Comparison of ENCODE assay signal across 21 cellular contexts in the genomic region with DNA sequence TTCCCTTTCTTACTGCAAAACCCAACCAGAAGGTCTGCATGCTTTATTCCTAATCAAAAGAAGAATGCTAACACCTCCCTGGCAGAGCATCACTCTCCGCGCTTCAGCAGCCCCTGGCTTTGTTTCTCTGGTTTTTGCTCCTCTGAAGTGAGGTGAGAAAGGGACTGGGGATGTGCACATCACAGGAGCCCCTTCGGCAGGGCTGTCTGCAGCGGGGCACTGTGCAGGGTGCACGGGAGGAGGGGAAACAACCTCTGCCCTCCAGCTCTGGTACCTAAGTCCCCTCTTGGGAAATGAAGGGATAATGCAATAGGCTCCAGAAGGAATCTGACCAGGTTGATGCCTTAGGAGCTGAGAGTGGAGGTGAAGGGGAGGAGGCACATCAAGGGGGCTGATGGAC.
"Had no signal": no experiment of that assay in that cellular context is flagged by ENCODE, and none has a peak within 500 bp of the region (broad histone marks: within the 10 kb centered on the region; RNA-seq: fewer than 3 reads in every experiment).

No MANE protein-coding gene starts in this region.

- H3K4me1 Mint-ChIP-seq: activated CD4-positive, alpha-beta T cell treated with anti-CD3 and anti-CD28 coated beads, Interleukin-2, amount 10 ng/mL, durations not matched to agents 7 days and 5 days; activated naive CD8-positive, alpha-beta T cell treated with anti-CD3 and anti-CD28 coated beads for 36 hours; activated T-helper 17 cell treated with anti-CD3 and anti-CD28 coated beads, Interleukin-2, amount 50 U/mL, for 72 hours had no signal

- H3K36me3 Mint-ChIP-seq: activated naive CD8-positive, alpha-beta T cell treated with anti-CD3 and anti-CD28 coated beads for 36 hours had no signal

- ATAC-seq: activated CD8-positive, alpha-beta T cell treated with anti-CD3 and anti-CD28 coated beads for 36 hours; activated T-cell treated with anti-CD3 and anti-CD28 coated beads, Interleukin-2, amount 50 U/mL, for 4 hours; activated T-helper 17 cell treated with anti-CD3 and anti-CD28 coated beads, Interleukin-2, amount 50 U/mL, for 72 hours; PC-3 had no signal

- H3K27ac Mint-ChIP-seq: activated CD4-positive, alpha-beta T cell treated with anti-CD3 and anti-CD28 coated beads, Interleukin-2, amount 10 ng/mL, durations not matched to agents 7 days and 5 days; activated CD8-positive, alpha-beta T cell treated with anti-CD3 and anti-CD28 coated beads for 36 hours; activated naive CD4-positive, alpha-beta T cell treated with anti-CD3 and anti-CD28 coated beads for 36 hours; activated naive CD8-positive, alpha-beta T cell treated with anti-CD3 and anti-CD28 coated beads for 36 hours; activated T-helper 17 cell treated with anti-CD3 and anti-CD28 coated beads, Interleukin-2, amount 50 U/mL, for 72 hours had no signal

- DNase-seq: activated CD4-positive, alpha-beta T cell treated with anti-CD3 and anti-CD28 coated beads, Interleukin-2, amount 10 ng/mL, durations not matched to agents 7 days and 5 days; activated CD4-positive, CD25-positive, alpha-beta regulatory T cell; activated CD8-positive, alpha-beta T cell treated with anti-CD3 and anti-CD28 coated beads for 36 hours; activated gamma-delta T cell; activated naive CD4-positive, alpha-beta T cell treated with anti-CD3 and anti-CD28 coated beads for 36 hours; activated naive CD8-positive, alpha-beta T cell treated with anti-CD3 and anti-CD28 coated beads for 36 hours; activated T-cell treated with anti-CD3 and anti-CD28 coated beads, Interleukin-2, amount 50 U/mL, for 4 hours; brain microvascular endothelial cell; NCI-H1092 treated with DMSO at 0.1 percent for 48 hours; NCI-H1417 treated with DMSO at 0.1 percent for 48 hours; NCI-H1694; NCI-H2081; NCI-H446; NCI-H524; PC-3; T-helper 1 cell had no signal

- H3K9me3 Mint-ChIP-seq: activated CD4-positive, alpha-beta T cell treated with anti-CD3 and anti-CD28 coated beads, Interleukin-2, amount 10 ng/mL, durations not matched to agents 7 days and 5 days; activated CD8-positive, alpha-beta T cell treated with anti-CD3 and anti-CD28 coated beads for 36 hours; activated naive CD4-positive, alpha-beta T cell treated with anti-CD3 and anti-CD28 coated beads for 36 hours; activated naive CD8-positive, alpha-beta T cell treated with anti-CD3 and anti-CD28 coated beads for 36 hours; activated T-cell treated with anti-CD3 and anti-CD28 coated beads, Interleukin-2, amount 50 U/mL, for 4 hours; activated T-helper 17 cell treated with anti-CD3 and anti-CD28 coated beads, Interleukin-2, amount 50 U/mL, for 72 hours had no signal

- H3K4me3 ChIP-seq: cardiac muscle cell, SK-N-MC had no signal

- H3K36me3 ChIP-seq: brain microvascular endothelial cell, cardiac muscle cell had no signal

- H3K4me3 Mint-ChIP-seq: activated CD4-positive, alpha-beta T cell treated with anti-CD3 and anti-CD28 coated beads, Interleukin-2, amount 10 ng/mL, durations not matched to agents 7 days and 5 days; activated CD8-positive, alpha-beta T cell treated with anti-CD3 and anti-CD28 coated beads for 36 hours; activated naive CD4-positive, alpha-beta T cell treated with anti-CD3 and anti-CD28 coated beads for 36 hours; activated naive CD8-positive, alpha-beta T cell treated with anti-CD3 and anti-CD28 coated beads for 36 hours; activated T-cell treated with anti-CD3 and anti-CD28 coated beads, Interleukin-2, amount 50 U/mL, for 4 hours; activated T-helper 17 cell treated with anti-CD3 and anti-CD28 coated beads, Interleukin-2, amount 50 U/mL, for 72 hours had no signal

- H3K27ac ChIP-seq: brain microvascular endothelial cell, cardiac muscle cell, KMS-11, SK-N-MC, VCaP had no signal

- H3K27me3 Mint-ChIP-seq: activated CD4-positive, alpha-beta T cell treated with anti-CD3 and anti-CD28 coated beads, Interleukin-2, amount 10 ng/mL, durations not matched to agents 7 days and 5 days had no signal
